1 cellular context compared by ENCODE assay signal in the genomic region with DNA sequence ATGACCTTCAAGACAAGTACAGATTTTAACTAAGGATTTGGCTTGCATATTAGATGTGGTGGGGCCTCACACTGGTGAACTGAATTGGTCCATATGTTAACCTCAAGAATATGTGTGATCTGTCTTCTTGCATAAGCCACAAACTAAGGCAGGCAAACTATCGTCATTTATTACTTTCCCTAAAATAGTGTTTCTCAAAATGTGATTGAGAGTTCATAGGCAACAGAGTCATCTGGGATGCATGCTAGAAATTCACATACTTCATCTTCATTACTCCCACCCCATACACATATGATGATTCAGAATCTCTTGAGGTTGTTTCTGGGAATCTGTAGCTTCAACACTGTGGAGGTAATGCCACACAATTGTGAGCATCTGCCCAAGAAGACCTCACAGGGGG.
TF ChIP-seq lines count a peak whose summit lies in the region.

No MANE protein-coding gene starts in this region.

TF ChIP-seq in HepG2, 621 proteins besides CTCF, POLR2A, EP300 and RAD21 (continued from another document):
- TF ChIP-seq, protein P1, sequence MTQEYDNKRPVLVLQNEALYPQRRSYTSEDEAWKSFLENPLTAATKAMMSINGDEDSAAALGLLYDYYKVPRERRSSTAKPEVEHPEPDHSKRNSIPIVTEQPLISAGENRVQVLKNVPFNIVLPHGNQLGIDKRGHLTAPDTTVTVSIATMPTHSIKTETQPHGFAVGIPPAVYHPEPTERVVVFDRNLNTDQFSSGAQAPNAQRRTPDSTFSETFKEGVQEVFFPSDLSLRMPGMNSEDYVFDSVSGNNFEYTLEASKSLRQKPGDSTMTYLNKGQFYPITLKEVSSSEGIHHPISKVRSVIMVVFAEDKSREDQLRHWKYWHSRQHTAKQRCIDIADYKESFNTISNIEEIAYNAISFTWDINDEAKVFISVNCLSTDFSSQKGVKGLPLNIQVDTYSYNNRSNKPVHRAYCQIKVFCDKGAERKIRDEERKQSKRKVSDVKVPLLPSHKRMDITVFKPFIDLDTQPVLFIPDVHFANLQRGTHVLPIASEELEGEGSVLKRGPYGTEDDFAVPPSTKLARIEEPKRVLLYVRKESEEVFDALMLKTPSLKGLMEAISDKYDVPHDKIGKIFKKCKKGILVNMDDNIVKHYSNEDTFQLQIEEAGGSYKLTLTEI (CRISPR knock-in tag; conservative IDR thresholded peaks at IDR 0.05), result no peak
- TF ChIP-seq NFKB2 (CRISPR knock-in tag; IDR thresholded peaks at IDR 0.05; ENCODE audit: borderline replicate concordance) (no peak), TEAD2 (CRISPR knock-in tag; IDR thresholded peaks at IDR 0.05) (no peak), ZNF614 (CRISPR knock-in tag; IDR thresholded peaks at IDR 0.05; ENCODE audit: borderline replicate concordance) (no peak), ZSCAN31 (CRISPR knock-in tag; IDR thresholded peaks at IDR 0.05; ENCODE audit: low read depth) (no peak), MAF1 (CRISPR knock-in tag; IDR thresholded peaks at IDR 0.05; ENCODE audit: borderline replicate concordance) (no peak), ZSCAN29 (CRISPR knock-in tag; conservative IDR thresholded peaks at IDR 0.05) (no peak), ZNF34 (CRISPR knock-in tag; IDR thresholded peaks at IDR 0.05; ENCODE audit: borderline replicate concordance) (no peak), ARNTL (CRISPR knock-in tag; IDR thresholded peaks at IDR 0.05) (no peak)
- TF ChIP-seq, protein P2, sequence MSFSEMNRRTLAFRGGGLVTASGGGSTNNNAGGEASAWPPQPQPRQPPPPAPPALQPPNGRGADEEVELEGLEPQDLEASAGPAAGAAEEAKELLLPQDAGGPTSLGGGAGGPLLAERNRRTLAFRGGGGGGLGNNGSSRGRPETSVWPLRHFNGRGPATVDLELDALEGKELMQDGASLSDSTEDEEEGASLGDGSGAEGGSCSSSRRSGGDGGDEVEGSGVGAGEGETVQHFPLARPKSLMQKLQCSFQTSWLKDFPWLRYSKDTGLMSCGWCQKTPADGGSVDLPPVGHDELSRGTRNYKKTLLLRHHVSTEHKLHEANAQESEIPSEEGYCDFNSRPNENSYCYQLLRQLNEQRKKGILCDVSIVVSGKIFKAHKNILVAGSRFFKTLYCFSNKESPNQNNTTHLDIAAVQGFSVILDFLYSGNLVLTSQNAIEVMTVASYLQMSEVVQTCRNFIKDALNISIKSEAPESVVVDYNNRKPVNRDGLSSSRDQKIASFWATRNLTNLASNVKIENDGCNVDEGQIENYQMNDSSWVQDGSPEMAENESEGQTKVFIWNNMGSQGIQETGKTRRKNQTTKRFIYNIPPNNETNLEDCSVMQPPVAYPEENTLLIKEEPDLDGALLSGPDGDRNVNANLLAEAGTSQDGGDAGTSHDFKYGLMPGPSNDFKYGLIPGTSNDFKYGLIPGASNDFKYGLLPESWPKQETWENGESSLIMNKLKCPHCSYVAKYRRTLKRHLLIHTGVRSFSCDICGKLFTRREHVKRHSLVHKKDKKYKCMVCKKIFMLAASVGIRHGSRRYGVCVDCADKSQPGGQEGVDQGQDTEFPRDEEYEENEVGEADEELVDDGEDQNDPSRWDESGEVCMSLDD (CRISPR knock-in tag; IDR thresholded peaks at IDR 0.05; ENCODE audit: borderline replicate concordance), result no peak
- TF ChIP-seq, protein P3, sequence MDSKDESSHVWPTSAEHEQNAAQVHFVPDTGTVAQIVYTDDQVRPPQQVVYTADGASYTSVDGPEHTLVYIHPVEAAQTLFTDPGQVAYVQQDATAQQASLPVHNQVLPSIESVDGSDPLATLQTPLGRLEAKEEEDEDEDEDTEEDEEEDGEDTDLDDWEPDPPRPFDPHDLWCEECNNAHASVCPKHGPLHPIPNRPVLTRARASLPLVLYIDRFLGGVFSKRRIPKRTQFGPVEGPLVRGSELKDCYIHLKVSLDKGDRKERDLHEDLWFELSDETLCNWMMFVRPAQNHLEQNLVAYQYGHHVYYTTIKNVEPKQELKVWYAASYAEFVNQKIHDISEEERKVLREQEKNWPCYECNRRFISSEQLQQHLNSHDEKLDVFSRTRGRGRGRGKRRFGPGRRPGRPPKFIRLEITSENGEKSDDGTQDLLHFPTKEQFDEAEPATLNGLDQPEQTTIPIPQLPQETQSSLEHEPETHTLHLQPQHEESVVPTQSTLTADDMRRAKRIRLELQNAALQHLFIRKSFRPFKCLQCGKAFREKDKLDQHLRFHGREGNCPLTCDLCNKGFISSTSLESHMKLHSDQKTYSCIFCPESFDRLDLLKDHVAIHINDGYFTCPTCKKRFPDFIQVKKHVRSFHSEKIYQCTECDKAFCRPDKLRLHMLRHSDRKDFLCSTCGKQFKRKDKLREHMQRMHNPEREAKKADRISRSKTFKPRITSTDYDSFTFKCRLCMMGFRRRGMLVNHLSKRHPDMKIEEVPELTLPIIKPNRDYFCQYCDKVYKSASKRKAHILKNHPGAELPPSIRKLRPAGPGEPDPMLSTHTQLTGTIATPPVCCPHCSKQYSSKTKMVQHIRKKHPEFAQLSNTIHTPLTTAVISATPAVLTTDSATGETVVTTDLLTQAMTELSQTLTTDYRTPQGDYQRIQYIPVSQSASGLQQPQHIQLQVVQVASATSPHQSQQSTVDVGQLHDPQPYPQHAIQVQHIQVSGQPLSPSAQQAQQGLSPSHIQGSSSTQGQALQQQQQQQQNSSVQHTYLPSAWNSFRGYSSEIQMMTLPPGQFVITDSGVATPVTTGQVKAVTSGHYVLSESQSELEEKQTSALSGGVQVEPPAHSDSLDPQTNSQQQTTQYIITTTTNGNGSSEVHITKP (CRISPR knock-in tag; IDR thresholded peaks at IDR 0.05; ENCODE audit: low read depth), result no peak
- TF ChIP-seq, protein P4, sequence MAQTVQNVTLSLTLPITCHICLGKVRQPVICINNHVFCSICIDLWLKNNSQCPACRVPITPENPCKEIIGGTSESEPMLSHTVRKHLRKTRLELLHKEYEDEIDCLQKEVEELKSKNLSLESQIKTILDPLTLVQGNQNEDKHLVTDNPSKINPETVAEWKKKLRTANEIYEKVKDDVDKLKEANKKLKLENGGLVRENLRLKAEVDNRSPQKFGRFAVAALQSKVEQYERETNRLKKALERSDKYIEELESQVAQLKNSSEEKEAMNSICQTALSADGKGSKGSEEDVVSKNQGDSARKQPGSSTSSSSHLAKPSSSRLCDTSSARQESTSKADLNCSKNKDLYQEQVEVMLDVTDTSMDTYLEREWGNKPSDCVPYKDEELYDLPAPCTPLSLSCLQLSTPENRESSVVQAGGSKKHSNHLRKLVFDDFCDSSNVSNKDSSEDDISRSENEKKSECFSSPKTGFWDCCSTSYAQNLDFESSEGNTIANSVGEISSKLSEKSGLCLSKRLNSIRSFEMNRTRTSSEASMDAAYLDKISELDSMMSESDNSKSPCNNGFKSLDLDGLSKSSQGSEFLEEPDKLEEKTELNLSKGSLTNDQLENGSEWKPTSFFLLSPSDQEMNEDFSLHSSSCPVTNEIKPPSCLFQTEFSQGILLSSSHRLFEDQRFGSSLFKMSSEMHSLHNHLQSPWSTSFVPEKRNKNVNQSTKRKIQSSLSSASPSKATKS (CRISPR knock-in tag; IDR thresholded peaks at IDR 0.05), result no peak
- TF ChIP-seq, protein P5, sequence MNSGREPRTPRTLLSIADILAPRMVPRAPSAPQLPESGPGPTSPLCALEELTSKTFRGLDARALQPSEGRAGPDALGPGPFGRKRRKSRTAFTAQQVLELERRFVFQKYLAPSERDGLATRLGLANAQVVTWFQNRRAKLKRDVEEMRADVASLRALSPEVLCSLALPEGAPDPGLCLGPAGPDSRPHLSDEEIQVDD (CRISPR knock-in tag; IDR thresholded peaks at IDR 0.05; ENCODE audit: borderline replicate concordance), result no peak
